In the genomic region with DNA sequence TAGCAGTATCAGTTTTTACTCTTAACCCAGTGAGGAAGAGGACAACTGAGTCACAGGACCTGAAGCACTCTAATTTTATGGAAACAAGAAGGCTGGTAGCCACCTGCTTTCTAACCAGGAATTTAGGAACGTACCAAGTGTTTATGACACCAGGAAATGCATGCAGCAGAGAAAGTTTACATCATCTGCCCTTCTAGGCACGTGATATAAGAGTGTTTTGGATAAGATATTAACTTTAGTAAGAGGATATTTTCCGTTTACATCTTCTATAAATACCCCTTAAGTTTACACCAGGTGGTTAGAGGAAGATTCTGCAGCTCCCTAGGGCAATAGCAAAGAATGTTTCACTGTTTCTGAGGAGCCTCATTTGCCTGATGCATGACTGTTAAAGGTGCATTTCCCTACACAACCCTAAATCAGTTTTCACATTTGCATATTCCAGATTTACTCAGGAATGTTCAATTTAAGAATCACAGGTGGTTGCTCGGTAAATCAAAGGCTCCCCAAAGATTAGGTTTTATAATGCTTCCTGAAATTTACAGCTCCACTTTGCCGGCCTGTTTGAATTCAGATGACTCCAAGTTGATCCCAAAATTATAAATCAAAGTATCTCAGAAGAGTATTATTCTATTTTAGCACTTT, we compare ENCODE assay signal across 10 cellular contexts. TPM values are rescaled to one million over a fixed set of nuclear protein-coding genes. Genes with fewer than 3 reads are reported as not detected.
DNase-seq lines count a peak whose midpoint lies in the region; ATAC-seq, FAIRE-seq and TF ChIP-seq lines count a peak whose summit lies in the region.
"Had no signal": no experiment of that assay in that cellular context is flagged by ENCODE, and none has a peak within 500 bp of the region (broad histone marks: within the 10 kb centered on the region; RNA-seq: fewer than 3 reads in every experiment).

No MANE protein-coding gene starts in this region.

- H3K4me3 ChIP-seq in A549: no peak overlapping the region; the same call in 2 of the 3 replicates
- peak overlapping the region; percentile 82; the same call in 1 of the 2 replicates for H3K4me3 ChIP-seq in GM12865 (ENCODE audit: low read depth, low read length)
- peak overlapping the region; percentile 86 for H3K4me3 ChIP-seq in WI38 (ENCODE audit: low read depth, low read length)
- peak overlapping the region; percentile 92 for H3K4me3 ChIP-seq in iPS-18a (ENCODE audit: low read length)

- H3K36me3 ChIP-seq in iPS-18a (ENCODE audit: control insufficient read depth, low read depth, low read length): no peaks in the 10 kb centered on the region

- peak overlapping the region; percentile 99 for H3K4me2 ChIP-seq in A549

- no peak for TF ChIP-seq EP300 in A549 (IDR thresholded peaks at IDR 0.05)

- no peak for TF ChIP-seq RAD21 in A549 (conservative IDR thresholded peaks at IDR 0.05 in 1 of 2, IDR thresholded peaks at IDR 0.05 in 1 of 2)

- H3K4me1 ChIP-seq in A549 (peaks cover 28% of the 10 kb centered on the region), iPS-18a (ENCODE audit: control insufficient read depth, low read depth, low read length) (peaks cover 14% of the 10 kb centered on the region)

- no peak for DNase-seq in A549 (ENCODE audit: low read depth in 1 of 2, low spot score in 1 of 2)
- DNase-seq in GM12865 (ENCODE audit: low read depth): peak; percentile 16
- DNase-seq in NCI-H187 (lab: John Stamatoyannopoulos, UW): no peak
- DNase-seq in GM12891 (ENCODE audit: insufficient read length, low spot score): no peak
- DNase-seq in HEK293T (ENCODE audit: extremely low spot score): no peak
- DNase-seq: DMS153 had no signal

- no peak overlapping the region for H3K27ac ChIP-seq in A549
- H3K27ac ChIP-seq in iPS-18a (ENCODE audit: low read length): no peak overlapping the region

- FAIRE-seq in A549 (lab: Jason Lieb, UNC): no peak
- FAIRE-seq in GM12891 (lab: Jason Lieb, UNC): no peak
- FAIRE-seq: HTR-8/SVneo had no signal

- TF ChIP-seq POLR2A in A549 (IDR thresholded peaks at IDR 0.05; ENCODE audit: low read length): no peak
- no peak for TF ChIP-seq POLR2A in GM12891 (IDR thresholded peaks at IDR 0.05; ENCODE audit: low read depth, low read length)

- ATAC-seq in A549: no peak
- no peak for ATAC-seq in GM21825 (IDR thresholded peaks at IDR 0.05; ENCODE audit: unreplicated experiment)

- POLR2A ChIA-PET in A549 (lab: Yijun Ruan, JAX): no interaction called here
- POLR2A ChIA-PET in HEK293T (lab: Yijun Ruan, JAX): interaction anchor here (1.1 kb wide), 1 partner anchor 40 kb away, joined by 3 read pairs; no protein-coding TSS in a partner anchor

- no peak overlapping the region for H3K9ac ChIP-seq in iPS-18a (ENCODE audit: low read length)

- TF ChIP-seq CTCF in A549 (IDR thresholded peaks at IDR 0.05): no peak
- no peak for TF ChIP-seq CTCF in GM12865 (IDR thresholded peaks at IDR 0.05; ENCODE audit: insufficient read depth, low read depth, low read length, missing control alignments)
- no peak for TF ChIP-seq CTCF in WI38 (IDR thresholded peaks at IDR 0.05; ENCODE audit: low read depth, low read length)

- H3K9me3 ChIP-seq in A549: no peaks in the 10 kb centered on the region
- H3K9me3 ChIP-seq in iPS-18a (ENCODE audit: control insufficient read depth, low read depth, low read length): no peaks in the 10 kb centered on the region

- CTCF ChIA-PET in A549 (lab: Yijun Ruan, JAX): interaction anchor here (1.0 to 2.6 kb wide), 5 partner anchors 10 to 79 kb away, joined by 4 to 9 read pairs (median 5); no protein-coding TSS in a partner anchor
- CTCF ChIA-PET in HEK293T (lab: Yijun Ruan, JAX): no interaction called here

- 50% methylated on average over 5 of the region's 5 CpGs for WGBS in A549 (ENCODE audit: missing lambda C conversion rate)

- no peaks in the 10 kb centered on the region for H3K27me3 ChIP-seq in iPS-18a (ENCODE audit: control insufficient read depth, insufficient read depth, low read length)

TF ChIP-seq in A549, 52 proteins besides CTCF, POLR2A, EP300 and RAD21:
- TF ChIP-seq TFCP2L1 (CRISPR knock-in tag; IDR thresholded peaks at IDR 0.05) (no peak), JUN (IDR thresholded peaks at IDR 0.05) (no peak), RARB (CRISPR knock-in tag; IDR thresholded peaks at IDR 0.05) (no peak), FOXS1 (CRISPR knock-in tag; IDR thresholded peaks at IDR 0.05) (no peak), CBX8 (IDR thresholded peaks at IDR 0.05) (no peak), ZSCAN20 (CRISPR knock-in tag; IDR thresholded peaks at IDR 0.05) (no peak), NR3C1 (IDR thresholded peaks at IDR 0.05) (no peak), HEYL (CRISPR knock-in tag; IDR thresholded peaks at IDR 0.05) (no peak)
- TF ChIP-seq, protein P1, sequence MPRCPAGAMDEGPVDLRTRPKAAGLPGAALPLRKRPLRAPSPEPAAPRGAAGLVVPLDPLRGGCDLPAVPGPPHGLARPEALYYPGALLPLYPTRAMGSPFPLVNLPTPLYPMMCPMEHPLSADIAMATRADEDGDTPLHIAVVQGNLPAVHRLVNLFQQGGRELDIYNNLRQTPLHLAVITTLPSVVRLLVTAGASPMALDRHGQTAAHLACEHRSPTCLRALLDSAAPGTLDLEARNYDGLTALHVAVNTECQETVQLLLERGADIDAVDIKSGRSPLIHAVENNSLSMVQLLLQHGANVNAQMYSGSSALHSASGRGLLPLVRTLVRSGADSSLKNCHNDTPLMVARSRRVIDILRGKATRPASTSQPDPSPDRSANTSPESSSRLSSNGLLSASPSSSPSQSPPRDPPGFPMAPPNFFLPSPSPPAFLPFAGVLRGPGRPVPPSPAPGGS (IDR thresholded peaks at IDR 0.05): no peak

TF ChIP-seq in GM12891, 5 proteins besides CTCF, POLR2A, EP300 and RAD21:
- no peak for TF ChIP-seq SPI1 (IDR thresholded peaks at IDR 0.05; ENCODE audit: low read depth, low read length)
- no peak for TF ChIP-seq POU2F2 (IDR thresholded peaks at IDR 0.05; ENCODE audit: low read depth, low read length)
- TF ChIP-seq POLR2AphosphoS5 (IDR thresholded peaks at IDR 0.05; ENCODE audit: low read depth, low read length): no peak
- no peak for TF ChIP-seq TAF1 (IDR thresholded peaks at IDR 0.05; ENCODE audit: low read depth, low read length)
- no peak for TF ChIP-seq PAX5 (IDR thresholded peaks at IDR 0.05; ENCODE audit: insufficient read depth, low read length, severe bottlenecking)

TF ChIP-seq in HEK293T, 16 proteins besides CTCF, POLR2A, EP300 and RAD21:
- TF ChIP-seq SUZ12 (IDR thresholded peaks at IDR 0.05) (no peak), FOXA1 (IDR thresholded peaks at IDR 0.05) (no peak), TARDBP (IDR thresholded peaks at IDR 0.05) (no peak), NFRKB (IDR thresholded peaks at IDR 0.05) (no peak), L3MBTL2 (conservative IDR thresholded peaks at IDR 0.05) (no peak), ELF4 (IDR thresholded peaks at IDR 0.05) (no peak), FOXM1 (IDR thresholded peaks at IDR 0.05; ENCODE audit: borderline replicate concordance) (no peak)
- TF ChIP-seq, protein P2, sequence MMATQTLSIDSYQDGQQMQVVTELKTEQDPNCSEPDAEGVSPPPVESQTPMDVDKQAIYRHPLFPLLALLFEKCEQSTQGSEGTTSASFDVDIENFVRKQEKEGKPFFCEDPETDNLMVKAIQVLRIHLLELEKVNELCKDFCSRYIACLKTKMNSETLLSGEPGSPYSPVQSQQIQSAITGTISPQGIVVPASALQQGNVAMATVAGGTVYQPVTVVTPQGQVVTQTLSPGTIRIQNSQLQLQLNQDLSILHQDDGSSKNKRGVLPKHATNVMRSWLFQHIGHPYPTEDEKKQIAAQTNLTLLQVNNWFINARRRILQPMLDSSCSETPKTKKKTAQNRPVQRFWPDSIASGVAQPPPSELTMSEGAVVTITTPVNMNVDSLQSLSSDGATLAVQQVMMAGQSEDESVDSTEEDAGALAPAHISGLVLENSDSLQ (IDR thresholded peaks at IDR 0.05): no peak

RNA-seq across cellular contexts. Expression of a gene that starts 1.8 kb away (rescaled TPM):
- 37.9 and 40.5 TPM in 2 replicates for polyA plus RNA-seq in A549 (2011; rRNA removed)
- polyA plus RNA-seq in A549 (2012; cell fraction: cytosol; rRNA removed): 8.2 and 10.3 TPM in 2 replicates
- polyA plus RNA-seq in A549 (2012; cell fraction: nucleus; rRNA removed): 26.3 and 33.2 TPM in 2 replicates
- 12.9 to 15.2 TPM (median 14.4 TPM) in 3 replicates for polyA plus RNA-seq in A549 (2017; fragmentation: RNase III; extraction: RNeasy Plus Mini Kit Qiagen cat#74134 plus additional on column Dnase treatment)
- polyA minus RNA-seq in A549 (2011; rRNA and poly(A)+ RNA removed): 69.8 and 83.8 TPM in 2 replicates
- 12.5 TPM for polyA plus RNA-seq in GM12891 (2012; ENCODE audit: low read depth, missing spikeins)

RNA-seq across cellular contexts. Expression of a gene that starts 35.8 kb away (rescaled TPM):
- 0.09 TPM in 1 of 2 replicates, not detected in the other for polyA plus RNA-seq in A549 (2011; rRNA removed)
- 0.01 TPM in 1 of 2 replicates, not detected in the other for polyA plus RNA-seq in A549 (2012; cell fraction: cytosol; rRNA removed)
- polyA plus RNA-seq in A549 (2012; cell fraction: nucleus; rRNA removed): not detected in 2 replicates
- polyA plus RNA-seq in A549 (2017; fragmentation: RNase III; extraction: RNeasy Plus Mini Kit Qiagen cat#74134 plus additional on column Dnase treatment): not detected in 3 replicates
- polyA minus RNA-seq in A549 (2011; rRNA and poly(A)+ RNA removed): not detected in 2 replicates
- polyA plus RNA-seq in GM12891 (2012; ENCODE audit: low read depth, missing spikeins): not detected
